In the genomic region with DNA sequence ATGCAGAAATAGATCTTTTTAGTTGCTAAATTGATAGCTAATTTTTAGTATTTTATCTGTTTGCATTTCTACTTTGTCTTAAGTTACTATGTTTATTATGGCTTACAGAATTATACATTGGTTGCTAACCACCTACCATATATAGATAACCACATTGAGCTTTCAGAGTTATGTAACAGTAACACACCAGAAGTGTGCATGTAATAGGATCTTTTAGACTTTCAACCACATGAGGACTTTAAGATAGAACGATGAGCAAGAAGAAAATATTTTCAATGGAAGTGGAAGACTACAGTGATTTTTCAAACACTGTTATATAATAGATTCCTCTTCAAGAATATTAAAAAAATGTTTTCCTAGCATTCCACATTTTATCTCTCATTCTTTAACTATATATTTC, we compare ENCODE assay signal across 16 cellular contexts.
"Had no signal": no experiment of that assay in that cellular context is flagged by ENCODE, and none has a peak within 500 bp of the region (broad histone marks: within the 10 kb centered on the region; RNA-seq: fewer than 3 reads in every experiment).

No MANE protein-coding gene starts in this region.

- H3K27ac Mint-ChIP-seq: brain; progenitor cell of endocrine pancreas; T-helper 1 cell treated with Interleukin-12 subunit alpha and Interleukin-12 subunit beta and Interleukin-4 antibody, amounts not matched to agents 30 μg/mL and 1 μg/mL, for 36 hours had no signal

- H3K4me3 Mint-ChIP-seq: brain; natural killer cell treated with Interleukin-12 subunit alpha and Interleukin-12 subunit beta and Interleukin-15 and Interleukin-18, amount 100 ng/mL, for 72 hours; T-helper 1 cell treated with Interleukin-12 subunit alpha and Interleukin-12 subunit beta and Interleukin-4 antibody, amounts not matched to agents 30 μg/mL and 1 μg/mL, for 36 hours had no signal

- H3K9me3 ChIP-seq: upper lobe of left lung had no signal

- DNase-seq: activated CD4-positive, CD25-positive, alpha-beta regulatory T cell; activated naive CD4-positive, alpha-beta T cell treated with anti-CD3 and anti-CD28 coated beads, Interleukin-2, amount 50 U/mL, for 16 hours; activated T-cell treated with anti-CD3 and anti-CD28 coated beads, Interleukin-2, amount 50 U/mL, for 1 hour; amygdala; glutamatergic neuron; left cardiac atrium; nucleus accumbens; stimulated activated CD4-positive, alpha-beta T cell treated with anti-CD3 and anti-CD28 coated beads, Interleukin-2, amount 100 ng/mL, for 48 hours; stimulated activated naive CD4-positive, alpha-beta T cell treated with Interleukin-2 at 50 U/mL for 16 hours; upper lobe of left lung had no signal

- ATAC-seq: esophagus mucosa, left cardiac atrium, sciatic nerve had no signal

- H3K4me1 Mint-ChIP-seq: brain had no signal

- H3K9me3 Mint-ChIP-seq: brain; natural killer cell treated with Interleukin-12 subunit alpha and Interleukin-12 subunit beta and Interleukin-15 and Interleukin-18, amount 100 ng/mL, for 72 hours; T-helper 1 cell treated with Interleukin-12 subunit alpha and Interleukin-12 subunit beta and Interleukin-4 antibody, amounts not matched to agents 30 μg/mL and 1 μg/mL, for 36 hours had no signal

- H3K27me3 Mint-ChIP-seq: brain; natural killer cell treated with Interleukin-12 subunit alpha and Interleukin-12 subunit beta and Interleukin-15 and Interleukin-18, amount 100 ng/mL, for 72 hours; progenitor cell of endocrine pancreas had no signal
